Comparison of ENCODE assay signal across 8 cellular contexts in genomic region chr19:18612772-18613588, GRCh38. TPM values are rescaled to one million over a fixed set of nuclear protein-coding genes. Genes with fewer than 3 reads are reported as not detected.
DNase-seq lines count a peak whose midpoint lies in the region; ATAC-seq and TF ChIP-seq lines count a peak whose summit lies in the region.

TSS of gene TMEM59L (plus strand) at chr19:18612870. CDS start at chr19:18612959, 89 bp downstream.

- no peak within 1 kb of the TSS for H2AFZ ChIP-seq in SU-DHL-6 (ENCODE audit: low read depth, low read length, severe bottlenecking)

- TF ChIP-seq CTCF in GM10248 (IDR thresholded peaks at IDR 0.05; ENCODE audit: control extremely low read depth, extremely low read depth, low read depth, missing control alignments): no peak
- no peak for TF ChIP-seq CTCF in SU-DHL-6 (IDR thresholded peaks at IDR 0.05; ENCODE audit: insufficient read depth, low read length, poor library complexity, severe bottlenecking)

- 2% methylated on average over 70 of the region's 70 CpGs for WGBS in urinary bladder

- POLR2A ChIA-PET in GM10248 (lab: Yijun Ruan, JAX): no interaction called here

- H3K79me2 ChIP-seq in SU-DHL-6 (ENCODE audit: insufficient read depth, low read length): no peaks in the 10 kb centered on the region

- no peak within 1 kb of the TSS for H3K27ac ChIP-seq in SU-DHL-6 (ENCODE audit: low read depth, low read length)
- H3K27ac ChIP-seq in mucosa of rectum (ENCODE audit: low read depth in 2 of 2, low read length in 2 of 2): no peak within 1 kb of the TSS
- no peak within 1 kb of the TSS for H3K27ac ChIP-seq in urinary bladder (ENCODE audit: low read depth)

- no peak within 1 kb of the TSS for H3K9ac ChIP-seq in SU-DHL-6 (ENCODE audit: low read length)
- H3K9ac ChIP-seq in mucosa of rectum (ENCODE audit: low read depth in 1 of 2, low read length in 2 of 2): peak within 1 kb of the TSS in 1 of 2 donors; percentile 2

- ATAC-seq in GM18909 (IDR thresholded peaks at IDR 0.05; ENCODE audit: poor library complexity, unreplicated experiment): no peak

- H3K4me1 ChIP-seq in mucosa of rectum (ENCODE audit: control insufficient read depth in 2 of 2, insufficient read depth in 2 of 2, low read length in 2 of 2) (peaks cover 0 to 14% of the 10 kb centered on the region in 2 donors), urinary bladder (ENCODE audit: insufficient read depth) (peaks cover 2% of the 10 kb centered on the region)

- H3K27me3 ChIP-seq in SU-DHL-6 (ENCODE audit: low read length): peaks cover 8% of the 10 kb centered on the region; the same call in 1 of the 2 replicates
- H3K27me3 ChIP-seq in mucosa of rectum (ENCODE audit: control insufficient read depth in 2 of 2, insufficient read depth in 2 of 2, low read length in 2 of 2): peaks cover 61 to 68% of the 10 kb centered on the region in 2 donors

- H3F3A ChIP-seq in SU-DHL-6 (ENCODE audit: insufficient read depth): no peaks in the 10 kb centered on the region

- peak within 1 kb of the TSS; percentile 41 for H3K4me2 ChIP-seq in SU-DHL-6 (ENCODE audit: low read depth, low read length, poor library complexity, severe bottlenecking)

- CTCF ChIA-PET in GM10248 (lab: Yijun Ruan, JAX): interaction anchor here (1.3 to 2.1 kb wide), 3 partner anchors 19 to 162 kb away, joined by 3 to 10 read pairs (median 4); no protein-coding TSS in a partner anchor

- H3K36me3 ChIP-seq in SU-DHL-6 (ENCODE audit: low read length): no peaks in the 10 kb centered on the region
- H3K36me3 ChIP-seq in mucosa of rectum (ENCODE audit: control insufficient read depth in 2 of 2, insufficient read depth in 2 of 2, low read length in 2 of 2): no peaks in the 10 kb centered on the region
- no peaks in the 10 kb centered on the region for H3K36me3 ChIP-seq in urinary bladder (ENCODE audit: insufficient read depth)

- DNase-seq in GM10248 (ENCODE audit: extremely low spot score) (peak; percentile 39), cerebellum (ENCODE audit: low spot score) (peak; percentile 87), NCI-H524 (lab: John Stamatoyannopoulos, UW) (no peak), NCI-H524 treated with DMSO at 0.1 percent for 48 hours (lab: John Stamatoyannopoulos, UW) (no peak)

- H3K4me3 ChIP-seq in SU-DHL-6 (ENCODE audit: insufficient read depth, low read length, poor library complexity, severe bottlenecking): peak within 1 kb of the TSS; percentile 18
- H3K4me3 ChIP-seq in mucosa of rectum (ENCODE audit: low read length in 2 of 2): peak within 1 kb of the TSS; percentile 30 to 41
- peak within 1 kb of the TSS; percentile 41 for H3K4me3 ChIP-seq in urinary bladder (ENCODE audit: low read depth, low read length)

- no peaks in the 10 kb centered on the region for H3K9me2 ChIP-seq in SU-DHL-6 (replicated peaks; ENCODE audit: insufficient read depth, low read length)

- H3K9me3 ChIP-seq in SU-DHL-6 (ENCODE audit: insufficient read depth, low read length): no peaks in the 10 kb centered on the region
- no peaks in the 10 kb centered on the region for H3K9me3 ChIP-seq in mucosa of rectum (ENCODE audit: control insufficient read depth in 2 of 2, low read length in 2 of 2)

- no peaks in the 10 kb centered on the region for H4K20me1 ChIP-seq in SU-DHL-6 (ENCODE audit: low read depth, low read length)

RNA-seq across cellular contexts. Expression of gene TMEM59L, which starts in this region (rescaled TPM):
- total RNA-seq in cerebellum (28.9 TPM), urinary bladder (3.9 TPM)
- 5.5 TPM for polyA plus RNA-seq in urinary bladder

Comparison
In these comparisons a context has a peak if more than half of its experiments do, and no peak if none do; other contexts are left out.
1. DNase-seq: peak in GM10248 (single experiment) and cerebellum (single experiment); none in NCI-H524 (0 of 2) and NCI-H524 treated with DMSO at 0.1 percent for 48 hours (single experiment).
2. Peak in every context shown above with its lines, with median percentiles within 50 percentile points of each other: H3K4me3 ChIP-seq.